In genomic region chr5:121968910-121969607, GRCh38 we compare ENCODE assay signal across 1 cellular context.
TF ChIP-seq lines count a peak whose summit lies in the region.

No MANE protein-coding gene starts in this region.

TF ChIP-seq in HCT116, 20 proteins besides CTCF, POLR2A, EP300 and RAD21 (continued from another document):
- TF ChIP-seq ZBTB33 (IDR thresholded peaks at IDR 0.05; ENCODE audit: extremely low read depth, insufficient replicate concordance, low read length) (no peak), MAX (IDR thresholded peaks at IDR 0.05) (peak; percentile 40; the same call in 1 of the 2 replicates), SRF (IDR thresholded peaks at IDR 0.05; ENCODE audit: low read depth) (peak; percentile 36; the same call in 1 of the 2 replicates), FOSL1 (IDR thresholded peaks at IDR 0.05; ENCODE audit: low read depth) (peak; percentile 78)
TF ChIP-seq in HCT116: peak in this region for 7.
